ENCODE assay signal across 9 cellular contexts in genomic region chr16:30738984-30739951, GRCh38. TPM values are rescaled to one million over a fixed set of nuclear protein-coding genes. Genes with fewer than 3 reads are reported as not detected.
DNase-seq lines count a peak whose midpoint lies in the region; ATAC-seq and TF ChIP-seq lines count a peak whose summit lies in the region.
"Had no signal": no experiment of that assay in that cellular context is flagged by ENCODE, and none has a peak within 500 bp of the region (broad histone marks: within the 10 kb centered on the region; RNA-seq: fewer than 3 reads in every experiment).

No MANE protein-coding gene starts in this region.

- WGBS in prostate gland = 86% methylated on average over 37 of the region's 37 CpGs

- CTCF ChIA-PET in GM10248 (lab: Yijun Ruan, JAX) = interaction anchor here (1.0 kb wide), 1 partner anchor 9 kb away, joined by 3 read pairs; no protein-coding TSS in a partner anchor

- no peaks in the 10 kb centered on the region for H3K9me3 Mint-ChIP-seq in central memory CD8-positive, alpha-beta T cell
- H3K9me3 Mint-ChIP-seq: activated CD4-positive, alpha-beta memory T cell treated with anti-CD3 and anti-CD28 coated beads for 36 hours had no signal

- DNase-seq in ELR (ENCODE audit: low read depth) (peak; percentile 36), prostate gland (ENCODE audit: low spot score) (no peak), GM10248 (ENCODE audit: extremely low spot score) (no peak), AG08396 (ENCODE audit: low spot score) (no peak), NCI-H1048 (lab: John Stamatoyannopoulos, UW) (no peak)
- no peak for DNase-seq in central memory CD8-positive, alpha-beta T cell (ENCODE audit: low spot score in 2 of 2)
- DNase-seq: activated CD4-positive, alpha-beta memory T cell treated with anti-CD3 and anti-CD28 coated beads for 36 hours; BE2C had no signal

- intact Hi-C loops in prostate gland (cut with DNase I) = no loop called here

- H3K4me1 Mint-ChIP-seq in central memory CD8-positive, alpha-beta T cell = peaks cover 18% of the 10 kb centered on the region

- H3K27ac ChIP-seq in prostate gland = peak overlapping the region; percentile 86 to 88
- H3K27ac ChIP-seq: KMS-11 had no signal

- no peak overlapping the region for H3K4me3 ChIP-seq in prostate gland

- peaks cover 14% of the 10 kb centered on the region for H3K4me1 ChIP-seq in prostate gland (replicated peaks)

- TF ChIP-seq POLR2A in prostate gland (IDR thresholded peaks at IDR 0.05) = no peak

- H3K27ac Mint-ChIP-seq in central memory CD8-positive, alpha-beta T cell (ENCODE audit: low read depth) = peak overlapping the region; percentile 79

- peaks cover 50% of the 10 kb centered on the region for H3K36me3 Mint-ChIP-seq in central memory CD8-positive, alpha-beta T cell (ENCODE audit: insufficient read depth)

- H3K27me3 ChIP-seq in prostate gland (replicated peaks; ENCODE audit: insufficient read depth) = no peaks in the 10 kb centered on the region
- H3K27me3 ChIP-seq: BE2C had no signal

- TF ChIP-seq CTCF in prostate gland (IDR thresholded peaks at IDR 0.05) = no peak
- no peak for TF ChIP-seq CTCF in GM10248 (IDR thresholded peaks at IDR 0.05; ENCODE audit: control extremely low read depth, extremely low read depth, low read depth, missing control alignments)

- H3K4me3 Mint-ChIP-seq in central memory CD8-positive, alpha-beta T cell = no peak overlapping the region
- H3K4me3 Mint-ChIP-seq: activated CD4-positive, alpha-beta memory T cell treated with anti-CD3 and anti-CD28 coated beads for 36 hours had no signal

- no peak for ATAC-seq in central memory CD8-positive, alpha-beta T cell (replicated peaks; ENCODE audit: extremely low read depth, poor library complexity, severe bottlenecking)

- H3K9me3 ChIP-seq in prostate gland = no peaks in the 10 kb centered on the region
- H3K9me3 ChIP-seq: BE2C had no signal

- H3K36me3 ChIP-seq in prostate gland = peaks cover 15 to 35% of the 10 kb centered on the region in 2 donors

- POLR2A ChIA-PET in GM10248 (lab: Yijun Ruan, JAX) = no interaction called here

- H3K27me3 Mint-ChIP-seq in central memory CD8-positive, alpha-beta T cell = no peaks in the 10 kb centered on the region
- H3K27me3 Mint-ChIP-seq: activated CD4-positive, alpha-beta memory T cell treated with anti-CD3 and anti-CD28 coated beads for 36 hours had no signal

RNA-seq across cellular contexts. Expression of gene PHKG2, which starts 9.0 kb away (rescaled TPM):
- 10 to 100 TPM; 37.2 to 45.2 TPM for total RNA-seq in prostate gland

RNA-seq across cellular contexts. Expression of gene CFAP119, which starts 22.6 kb away (rescaled TPM):
- total RNA-seq in prostate gland = 10 to 100 TPM in 1 of 2 donors, 1 to 10 TPM in 1; 3.1 to 13.2 TPM

RNA-seq across cellular contexts. Expression of gene RNF40, which starts 22.9 kb away (rescaled TPM):
- total RNA-seq in prostate gland = 100 to 1,000 TPM in 1 of 2 donors, 10 to 100 TPM in 1; 89.9 to 113 TPM

RNA-seq across cellular contexts. Expression of gene SRCAP, which starts 40.3 kb away (rescaled TPM):
- 10 to 100 TPM; 42.8 to 79.0 TPM for total RNA-seq in prostate gland

RNA-seq across cellular contexts. Expression of gene ZNF629, which starts 47.7 kb away (rescaled TPM):
- total RNA-seq in prostate gland = 10 to 100 TPM; 17.9 to 24.0 TPM
